2 cellular contexts compared by ENCODE assay signal in the genomic region with DNA sequence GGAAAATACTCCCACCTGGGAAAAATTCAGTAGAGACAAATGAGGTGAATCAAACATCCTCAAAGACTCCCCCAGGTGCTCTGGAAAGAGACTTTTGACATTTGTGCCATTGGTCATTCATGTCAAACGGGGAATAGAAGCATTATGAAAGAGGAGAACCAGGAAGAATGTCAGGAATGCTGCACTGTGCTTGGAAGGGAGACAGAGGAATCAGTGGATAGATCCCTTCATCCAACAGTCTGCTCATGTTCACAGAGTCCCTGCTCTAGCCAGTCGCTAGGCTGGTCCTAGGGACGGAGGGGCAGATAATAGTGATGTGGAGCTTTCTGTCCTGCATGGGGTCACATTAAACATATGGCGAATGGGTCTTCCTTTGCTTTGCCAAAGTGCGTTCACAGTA.
TF ChIP-seq lines count a peak whose summit lies in the region.

No MANE protein-coding gene starts in this region.

TF ChIP-seq in IMR-90, 13 proteins besides CTCF, POLR2A, EP300 and RAD21 (continued from another document):
- TF ChIP-seq MAZ (IDR thresholded peaks at IDR 0.05; ENCODE audit: borderline replicate concordance, low read depth, low read length), result no peak
- TF ChIP-seq MXI1 (IDR thresholded peaks at IDR 0.05; ENCODE audit: borderline replicate concordance, low read depth, low read length), result no peak
- no peak for TF ChIP-seq FOS (IDR thresholded peaks at IDR 0.05; ENCODE audit: low read depth, low read length)
- no peak for TF ChIP-seq BHLHE40 (IDR thresholded peaks at IDR 0.05; ENCODE audit: low read depth, low read length)
- no peak for TF ChIP-seq RCOR1 (IDR thresholded peaks at IDR 0.05; ENCODE audit: insufficient replicate concordance, low read length)
- TF ChIP-seq, protein P1, sequence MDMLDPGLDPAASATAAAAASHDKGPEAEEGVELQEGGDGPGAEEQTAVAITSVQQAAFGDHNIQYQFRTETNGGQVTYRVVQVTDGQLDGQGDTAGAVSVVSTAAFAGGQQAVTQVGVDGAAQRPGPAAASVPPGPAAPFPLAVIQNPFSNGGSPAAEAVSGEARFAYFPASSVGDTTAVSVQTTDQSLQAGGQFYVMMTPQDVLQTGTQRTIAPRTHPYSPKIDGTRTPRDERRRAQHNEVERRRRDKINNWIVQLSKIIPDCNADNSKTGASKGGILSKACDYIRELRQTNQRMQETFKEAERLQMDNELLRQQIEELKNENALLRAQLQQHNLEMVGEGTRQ (IDR thresholded peaks at IDR 0.05; ENCODE audit: low read depth, low read length), result no peak
- TF ChIP-seq RFX5 (IDR thresholded peaks at IDR 0.05; ENCODE audit: low read depth, low read length), result no peak

TF ChIP-seq in WTC11, 78 proteins besides CTCF, POLR2A, EP300 and RAD21:
- TF ChIP-seq, protein P2, sequence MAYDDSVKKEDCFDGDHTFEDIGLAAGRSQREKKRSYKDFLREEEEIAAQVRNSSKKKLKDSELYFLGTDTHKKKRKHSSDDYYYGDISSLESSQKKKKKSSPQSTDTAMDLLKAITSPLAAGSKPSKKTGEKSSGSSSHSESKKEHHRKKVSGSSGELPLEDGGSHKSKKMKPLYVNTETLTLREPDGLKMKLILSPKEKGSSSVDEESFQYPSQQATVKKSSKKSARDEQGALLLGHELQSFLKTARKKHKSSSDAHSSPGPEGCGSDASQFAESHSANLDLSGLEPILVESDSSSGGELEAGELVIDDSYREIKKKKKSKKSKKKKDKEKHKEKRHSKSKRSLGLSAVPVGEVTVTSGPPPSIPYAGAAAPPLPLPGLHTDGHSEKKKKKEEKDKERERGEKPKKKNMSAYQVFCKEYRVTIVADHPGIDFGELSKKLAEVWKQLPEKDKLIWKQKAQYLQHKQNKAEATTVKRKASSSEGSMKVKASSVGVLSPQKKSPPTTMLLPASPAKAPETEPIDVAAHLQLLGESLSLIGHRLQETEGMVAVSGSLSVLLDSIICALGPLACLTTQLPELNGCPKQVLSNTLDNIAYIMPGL (CRISPR knock-in tag; IDR thresholded peaks at IDR 0.05), result no peak
- TF ChIP-seq, protein P3, sequence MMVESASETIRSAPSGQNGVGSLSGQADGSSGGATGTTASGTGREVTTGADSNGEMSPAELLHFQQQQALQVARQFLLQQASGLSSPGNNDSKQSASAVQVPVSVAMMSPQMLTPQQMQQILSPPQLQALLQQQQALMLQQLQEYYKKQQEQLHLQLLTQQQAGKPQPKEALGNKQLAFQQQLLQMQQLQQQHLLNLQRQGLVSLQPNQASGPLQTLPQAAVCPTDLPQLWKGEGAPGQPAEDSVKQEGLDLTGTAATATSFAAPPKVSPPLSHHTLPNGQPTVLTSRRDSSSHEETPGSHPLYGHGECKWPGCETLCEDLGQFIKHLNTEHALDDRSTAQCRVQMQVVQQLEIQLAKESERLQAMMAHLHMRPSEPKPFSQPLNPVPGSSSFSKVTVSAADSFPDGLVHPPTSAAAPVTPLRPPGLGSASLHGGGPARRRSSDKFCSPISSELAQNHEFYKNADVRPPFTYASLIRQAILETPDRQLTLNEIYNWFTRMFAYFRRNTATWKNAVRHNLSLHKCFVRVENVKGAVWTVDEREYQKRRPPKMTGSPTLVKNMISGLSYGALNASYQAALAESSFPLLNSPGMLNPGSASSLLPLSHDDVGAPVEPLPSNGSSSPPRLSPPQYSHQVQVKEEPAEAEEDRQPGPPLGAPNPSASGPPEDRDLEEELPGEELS (CRISPR knock-in tag; IDR thresholded peaks at IDR 0.05), result no peak
